In the genomic region with DNA sequence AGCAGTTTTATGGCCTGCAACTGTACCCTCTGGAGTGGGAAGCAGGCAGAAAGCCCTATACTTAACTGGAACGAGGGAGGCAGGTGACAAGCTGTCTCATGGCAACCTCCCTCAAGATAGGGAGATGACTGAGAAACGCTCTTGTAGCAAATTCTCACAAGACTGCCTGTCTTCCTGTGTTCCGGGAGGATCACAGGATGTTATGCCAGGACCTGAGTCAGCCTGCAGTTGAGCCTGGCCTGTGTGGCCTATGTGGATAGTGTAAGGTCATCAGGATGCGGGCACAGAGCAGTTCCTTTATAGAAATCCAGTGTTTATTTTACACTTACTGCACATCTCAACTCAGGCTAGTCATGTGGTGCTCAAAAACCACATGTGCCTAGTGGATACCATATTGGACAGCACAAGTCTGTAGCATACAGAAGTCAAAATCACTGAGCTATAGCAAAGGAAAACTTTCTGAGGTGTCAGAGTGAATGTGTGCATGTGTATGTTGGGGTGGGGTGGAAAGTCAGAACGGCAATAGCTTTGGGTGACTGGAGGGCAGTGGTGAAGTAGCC, we compare ENCODE assay signal across 20 cellular contexts. TPM values are rescaled to one million over a fixed set of nuclear protein-coding genes. Genes with fewer than 3 reads are reported as not detected.
DNase-seq lines count a peak whose midpoint lies in the region; ATAC-seq, FAIRE-seq and TF ChIP-seq lines count a peak whose summit lies in the region.
"Had no signal": no experiment of that assay in that cellular context is flagged by ENCODE, and none has a peak within 500 bp of the region (broad histone marks: within the 10 kb centered on the region; RNA-seq: fewer than 3 reads in every experiment).

No MANE protein-coding gene starts in this region.

- no peak overlapping the region for H3K27ac ChIP-seq in HepG2 (ENCODE audit: extremely low read length, insufficient read depth, low read length)
- no peak overlapping the region for H3K27ac ChIP-seq in left lung
- H3K27ac ChIP-seq: BLaER1 treated with 17β-estradiol and CSF1 and Interleukin-3, amounts not matched to agents 10 nM and 100 nM; hepatocyte; lower lobe of right lung; ovary had no signal

- H3K36me3 ChIP-seq in HepG2 (replicated peaks in 1 of 2; ENCODE audit: control insufficient read depth in 1 of 2, insufficient read depth in 2 of 2, low read length in 2 of 2) (no peaks in the 10 kb centered on the region), left lung (no peaks in the 10 kb centered on the region)
- H3K36me3 ChIP-seq: BLaER1 treated with 17β-estradiol and CSF1 and Interleukin-3, amounts not matched to agents 10 nM and 100 nM; lower lobe of right lung; ovary had no signal

- H2AFZ ChIP-seq in HepG2 (ENCODE audit: low read length): no peak overlapping the region
- H2AFZ ChIP-seq: hepatocyte had no signal

- WGBS in HepG2 (ENCODE audit: low lambda C conversion rate): 0% methylated on average over 1 of the region's 5 CpGs

- no peak for TF ChIP-seq EP300 in HepG2 (IDR thresholded peaks at IDR 0.05; ENCODE audit: low read depth in 2 of 2, low read length in 2 of 2)
- no peak for TF ChIP-seq EP300 in HepG2 (CRISPR knock-in tag; IDR thresholded peaks at IDR 0.05; ENCODE audit: borderline replicate concordance)

- H3K9ac ChIP-seq in HepG2 (ENCODE audit: insufficient read depth, low read depth, low read length): no peak overlapping the region
- H3K9ac ChIP-seq: BLaER1 treated with 17β-estradiol and CSF1 and Interleukin-3, amounts not matched to agents 10 nM and 100 nM had no signal

- no peak overlapping the region for H3K4me3 ChIP-seq in cardiac fibroblast (replicated peaks in 1 of 2; ENCODE audit: low read depth in 2 of 2, low read length in 2 of 2)
- no peak overlapping the region for H3K4me3 ChIP-seq in HepG2 (replicated peaks in 1 of 3; ENCODE audit: insufficient read depth in 1 of 3, low read depth in 2 of 3, low read length in 3 of 3)
- no peak overlapping the region for H3K4me3 ChIP-seq in left lung
- H3K4me3 ChIP-seq: BLaER1 treated with 17β-estradiol and CSF1 and Interleukin-3, amounts not matched to agents 10 nM and 100 nM; dorsolateral prefrontal cortex; hepatocyte; lower lobe of right lung; ovary had no signal

- H3K9me3 ChIP-seq in HepG2 (ENCODE audit: low read length) (no peaks in the 10 kb centered on the region), left lung (no peaks in the 10 kb centered on the region)
- H3K9me3 ChIP-seq: BLaER1 treated with 17β-estradiol and CSF1 and Interleukin-3, amounts not matched to agents 10 nM and 100 nM; lower lobe of right lung; ovary had no signal

- in situ Hi-C loops in HepG2 (cut with HindIII; ENCODE audit: extremely low pct_ligation_motif_present, low pct_unique_long_range_greater_than_20kb): no loop called here

- H3K4me1 ChIP-seq in HepG2 (ENCODE audit: insufficient read depth, low read length) (no peaks in the 10 kb centered on the region), left lung (no peaks in the 10 kb centered on the region)
- H3K4me1 ChIP-seq: lower lobe of right lung had no signal

- ATAC-seq in HepG2 (no peak), left lung (no peak)
- ATAC-seq: lower lobe of right lung had no signal

- DNase-seq in AG20443 (ENCODE audit: low spot score): peak; percentile 29
- peak; percentile 11 for DNase-seq in NCI-H2227 treated with DMSO at 0.1 percent for 48 hours (lab: John Stamatoyannopoulos, UW)
- DNase-seq in cardiac fibroblast (ENCODE audit: low read depth in 2 of 2): peak; percentile 44 to 83
- no peak for DNase-seq in HepG2 (ENCODE audit: low spot score)
- DNase-seq in OCI-M1 (lab: John Stamatoyannopoulos, UW): no peak
- DNase-seq in NCI-H748 treated with DMSO at 0.1 percent for 48 hours (lab: John Stamatoyannopoulos, UW): no peak
- no peak for DNase-seq in NCI-H1436 treated with DMSO at 0.1 percent for 48 hours (lab: John Stamatoyannopoulos, UW)
- no peak for DNase-seq in left lung
- DNase-seq: activated naive CD8-positive, alpha-beta T cell treated with anti-CD3 and anti-CD28 coated beads for 36 hours; GF-D8; KG1; lower lobe of right lung; NCI-H2029 treated with DMSO at 0.1 percent for 48 hours; ovary; stimulated activated CD4-positive, alpha-beta T cell treated with anti-CD3 and anti-CD28 coated beads, Interleukin-4, amount 100 ng/mL, for 1 hour; stimulated activated naive CD4-positive, alpha-beta T cell had no signal

- intact Hi-C loops in HepG2 (cut with micrococcal nuclease; ENCODE audit: unreplicated experiment) (no loop called here), left lung (cut with DNase I) (no loop called here)

- no peak for FAIRE-seq in HepG2 (lab: Jason Lieb, UNC)

- CTCF ChIA-PET in HepG2 (lab: Yijun Ruan, JAX; ENCODE audit: low intra/inter-chr PET ratio, low total read pairs): no interaction called here

- no peak for TF ChIP-seq POLR2A in HepG2 (IDR thresholded peaks at IDR 0.05; ENCODE audit: insufficient read depth in 1 of 2, low read depth in 2 of 2, low read length in 2 of 2)

- BruUV-seq in HepG2 (replicated peaks; lab: Mats Ljungman, UMichigan): no TSS peak

- POLR2A ChIA-PET in HepG2 (lab: Yijun Ruan, JAX): no interaction called here

- H3K4me2 ChIP-seq in HepG2 (ENCODE audit: low read depth, low read length): no peak overlapping the region
- H3K4me2 ChIP-seq: BLaER1 treated with 17β-estradiol and CSF1 and Interleukin-3, amounts not matched to agents 10 nM and 100 nM; hepatocyte had no signal

- no peak for TF ChIP-seq RAD21 in HepG2 (CRISPR knock-in tag; IDR thresholded peaks at IDR 0.05)

- H4K20me1 ChIP-seq in HepG2 (ENCODE audit: insufficient read depth, low read length): no peaks in the 10 kb centered on the region
- H4K20me1 ChIP-seq: BLaER1 treated with 17β-estradiol and CSF1 and Interleukin-3, amounts not matched to agents 10 nM and 100 nM had no signal

- H3K27me3 ChIP-seq in HepG2 (ENCODE audit: control insufficient read depth in 1 of 2, insufficient read depth in 2 of 2, low read length in 2 of 2) (no peaks in the 10 kb centered on the region), left lung (no peaks in the 10 kb centered on the region)
- H3K27me3 ChIP-seq: BLaER1 treated with 17β-estradiol and CSF1 and Interleukin-3, amounts not matched to agents 10 nM and 100 nM; hepatocyte; ovary had no signal

- TF ChIP-seq CTCF in cardiac fibroblast (IDR thresholded peaks at IDR 0.05; ENCODE audit: low read depth, low read length) (no peak), HepG2 (CRISPR knock-in tag; IDR thresholded peaks at IDR 0.05) (no peak), left lung (IDR thresholded peaks at IDR 0.05) (no peak)

- no peaks in the 10 kb centered on the region for H3K79me2 ChIP-seq in HepG2 (ENCODE audit: insufficient read depth, low read length)
- H3K79me2 ChIP-seq: hepatocyte had no signal

RNA-seq across cellular contexts. Expression of a gene that starts 25.2 kb away (rescaled TPM):
- not detected in 2 replicates for total RNA-seq in HepG2 (2016; rRNA removed; fragmentation: Illumina TruSeq; extraction: Trizol)
- not detected in 2 replicates for total RNA-seq in HepG2 (2016; cell fraction: cytosol; rRNA removed; fragmentation: Illumina TruSeq; extraction: Trizol; ENCODE audit: low read depth)
- total RNA-seq in HepG2 (2016; cell fraction: insoluble cytoplasmic fraction; rRNA removed; fragmentation: Illumina TruSeq; extraction: Trizol): not detected in 2 replicates
- total RNA-seq in HepG2 (2016; cell fraction: membrane; rRNA removed; fragmentation: Illumina TruSeq; extraction: Trizol): not detected in 2 replicates
- total RNA-seq in HepG2 (2016; cell fraction: nucleus; rRNA removed; fragmentation: Illumina TruSeq; extraction: Trizol): not detected in 2 replicates
- 0.05 TPM in 1 of 2 replicates, not detected in the other for polyA plus RNA-seq in HepG2 (2011; rRNA removed)
- not detected in 2 replicates for polyA plus RNA-seq in HepG2 (2011; cell fraction: cytosol; rRNA removed)
- not detected in 2 replicates for polyA plus RNA-seq in HepG2 (2011; cell fraction: nucleus; rRNA removed)
- polyA plus RNA-seq in HepG2 (2012): not detected in 2 replicates
- not detected in 2 replicates for polyA plus RNA-seq in HepG2 (2016; cell fraction: cytosol; fragmentation: Illumina TruSeq; extraction: Trizol; ENCODE audit: low read depth)
- polyA plus RNA-seq in HepG2 (2016; cell fraction: insoluble cytoplasmic fraction; fragmentation: Illumina TruSeq; extraction: Trizol; ENCODE audit: low read depth): not detected in 2 replicates
- polyA plus RNA-seq in HepG2 (2016; cell fraction: membrane; fragmentation: Illumina TruSeq; extraction: Trizol; ENCODE audit: low read depth): not detected in 2 replicates
- polyA plus RNA-seq in HepG2 (2016; cell fraction: nucleus; fragmentation: Illumina TruSeq; extraction: Trizol; ENCODE audit: insufficient read depth, low read depth): not detected in 2 replicates
- not detected in 2 replicates for polyA minus RNA-seq in HepG2 (2011; rRNA and poly(A)+ RNA removed; ENCODE audit: low replicate concordance)
- polyA minus RNA-seq in HepG2 (2011; cell fraction: cytosol; rRNA and poly(A)+ RNA removed): not detected in 2 replicates
- not detected in 2 replicates for polyA minus RNA-seq in HepG2 (2011; cell fraction: nucleus; rRNA and poly(A)+ RNA removed)
- total RNA-seq in left lung: not detected
- total RNA-seq: activated naive CD8-positive, alpha-beta T cell treated with anti-CD3 and anti-CD28 coated beads for 36 hours; hepatocyte; lower lobe of right lung; OCI-LY7 had no signal

RNA-seq across cellular contexts. Expression of a gene that starts 46.4 kb away (rescaled TPM):
- 0.03 and 0.04 TPM in 2 replicates for total RNA-seq in HepG2 (2016; rRNA removed; fragmentation: Illumina TruSeq; extraction: Trizol)
- total RNA-seq in HepG2 (2016; cell fraction: cytosol; rRNA removed; fragmentation: Illumina TruSeq; extraction: Trizol; ENCODE audit: low read depth): under 0.01 TPM in 1 of 2 replicates, not detected in the other
- 0.02 and 0.04 TPM in 2 replicates for total RNA-seq in HepG2 (2016; cell fraction: insoluble cytoplasmic fraction; rRNA removed; fragmentation: Illumina TruSeq; extraction: Trizol)
- 0.03 and 0.06 TPM in 2 replicates for total RNA-seq in HepG2 (2016; cell fraction: membrane; rRNA removed; fragmentation: Illumina TruSeq; extraction: Trizol)
- 0.09 and 0.16 TPM in 2 replicates for total RNA-seq in HepG2 (2016; cell fraction: nucleus; rRNA removed; fragmentation: Illumina TruSeq; extraction: Trizol)
- 0.07 and 0.09 TPM in 2 replicates for polyA plus RNA-seq in HepG2 (2011; rRNA removed)
- polyA plus RNA-seq in HepG2 (2011; cell fraction: cytosol; rRNA removed): 0.04 and 0.06 TPM in 2 replicates
- 0.13 and 0.23 TPM in 2 replicates for polyA plus RNA-seq in HepG2 (2011; cell fraction: nucleus; rRNA removed)
- 0.03 and 0.07 TPM in 2 replicates for polyA plus RNA-seq in HepG2 (2012)
- not detected in 2 replicates for polyA plus RNA-seq in HepG2 (2016; cell fraction: cytosol; fragmentation: Illumina TruSeq; extraction: Trizol; ENCODE audit: low read depth)
- polyA plus RNA-seq in HepG2 (2016; cell fraction: insoluble cytoplasmic fraction; fragmentation: Illumina TruSeq; extraction: Trizol; ENCODE audit: low read depth): not detected in 2 replicates
- polyA plus RNA-seq in HepG2 (2016; cell fraction: membrane; fragmentation: Illumina TruSeq; extraction: Trizol; ENCODE audit: low read depth): 0.03 TPM in 1 of 2 replicates, not detected in the other
- 0.21 and 0.27 TPM in 2 replicates for polyA plus RNA-seq in HepG2 (2016; cell fraction: nucleus; fragmentation: Illumina TruSeq; extraction: Trizol; ENCODE audit: insufficient read depth, low read depth)
- 0.10 and 1.2 TPM in 2 replicates for polyA minus RNA-seq in HepG2 (2011; rRNA and poly(A)+ RNA removed; ENCODE audit: low replicate concordance)
- polyA minus RNA-seq in HepG2 (2011; cell fraction: cytosol; rRNA and poly(A)+ RNA removed): not detected in 2 replicates
- 0.13 and 0.25 TPM in 2 replicates for polyA minus RNA-seq in HepG2 (2011; cell fraction: nucleus; rRNA and poly(A)+ RNA removed)
- total RNA-seq in left lung: under 1 TPM; 0.08 to 0.09 TPM
- total RNA-seq: lower lobe of right lung had no signal

Comparison
In these comparisons a context has a peak if more than half of its experiments do, and no peak if none do; other contexts are left out.
1. DNase-seq: peak in AG20443 (single experiment), NCI-H2227 treated with DMSO at 0.1 percent for 48 hours (single experiment) and cardiac fibroblast (2 of 2); none in HepG2 (single experiment), OCI-M1 (single experiment), NCI-H748 treated with DMSO at 0.1 percent for 48 hours (single experiment), NCI-H1436 treated with DMSO at 0.1 percent for 48 hours (single experiment) and left lung (0 of 2).